22 cellular contexts compared by ENCODE assay signal in the genomic region with DNA sequence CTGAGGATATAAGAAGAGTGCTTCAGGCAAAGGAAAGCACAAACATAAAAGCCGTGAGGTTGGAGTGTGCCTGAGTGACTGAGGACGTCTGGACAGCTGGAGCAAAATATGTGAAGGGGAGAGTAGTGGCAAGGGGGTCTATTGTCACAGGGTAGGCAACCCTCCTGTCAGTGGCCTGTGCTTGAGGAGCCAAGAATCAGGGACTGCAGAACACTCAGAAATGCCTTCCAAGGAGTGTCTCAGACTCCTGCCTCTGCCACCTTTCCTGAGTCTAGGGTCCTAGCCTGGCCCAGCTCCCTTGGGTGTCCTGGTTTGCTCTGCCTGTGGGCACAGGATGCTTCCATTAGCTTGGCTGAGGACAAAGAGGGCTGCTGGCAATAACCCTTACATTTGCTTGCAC.
"Had no signal": no experiment of that assay in that cellular context is flagged by ENCODE, and none has a peak within 500 bp of the region (broad histone marks: within the 10 kb centered on the region; RNA-seq: fewer than 3 reads in every experiment).

No MANE protein-coding gene starts in this region.

- DNase-seq: activated B cell treated with CpG ODN at 0.5 μM for 24 hours; activated CD4-positive, alpha-beta T cell treated with anti-CD3 and anti-CD28 coated beads for 36 hours; activated CD4-positive, alpha-beta T cell treated with anti-CD3 and anti-CD28 coated beads, Interleukin-2, amount 50 U/mL, for 4 hours; activated naive CD4-positive, alpha-beta T cell treated with Interleukin-2 at 50 U/mL for 16 hours; activated naive CD8-positive, alpha-beta T cell treated with anti-CD3 and anti-CD28 coated beads for 36 hours; activated T-cell treated with anti-CD3 and anti-CD28 coated beads, Interleukin-2, amount 50 U/mL, for 48 hours; cerebellar nuclear complex; effector CD4-positive, alpha-beta T cell; erythroblast; foreskin keratinocyte; kidney glomerular epithelial cell; left lung; mammary epithelial cell; natural killer cell; nucleus accumbens; posterior cingulate gyrus; stimulated activated CD4-positive, alpha-beta T cell treated with anti-CD3 and anti-CD28 coated beads, Interleukin-4, amount 100 ng/mL, for 24 hours; stimulated activated naive CD4-positive, alpha-beta T cell treated with Interleukin-2 at 50 U/mL for 16 hours; T1000 had no signal

- H3K36me3 ChIP-seq: left lung had no signal

- H3K4me3 Mint-ChIP-seq: activated B cell treated with CpG ODN at 0.5 μM for 24 hours; activated CD4-positive, alpha-beta T cell treated with anti-CD3 and anti-CD28 coated beads for 36 hours; activated naive CD8-positive, alpha-beta T cell treated with anti-CD3 and anti-CD28 coated beads for 36 hours; mesothelial cell of epicardium; natural killer cell; T-helper 1 cell treated with Interleukin-12 subunit alpha and Interleukin-12 subunit beta and Interleukin-4 antibody, amounts not matched to agents 30 μg/mL and 1 μg/mL, for 36 hours had no signal

- H3K27me3 ChIP-seq: foreskin keratinocyte, hepatocyte had no signal

- H3K9me3 ChIP-seq: left lung had no signal

- H3K27ac ChIP-seq: foreskin keratinocyte, hepatocyte, left lung had no signal

- H3K4me1 ChIP-seq: foreskin keratinocyte, left lung had no signal

- H3K4me1 Mint-ChIP-seq: activated B cell treated with CpG ODN at 0.5 μM for 24 hours; activated CD4-positive, alpha-beta T cell treated with anti-CD3 and anti-CD28 coated beads for 36 hours; activated naive CD8-positive, alpha-beta T cell treated with anti-CD3 and anti-CD28 coated beads for 36 hours; natural killer cell had no signal

- ATAC-seq: activated CD4-positive, alpha-beta T cell treated with anti-CD3 and anti-CD28 coated beads for 36 hours; foreskin keratinocyte; left lung; natural killer cell had no signal

- H3K36me3 Mint-ChIP-seq: activated naive CD8-positive, alpha-beta T cell treated with anti-CD3 and anti-CD28 coated beads for 36 hours; mesothelial cell of epicardium; natural killer cell had no signal

- H3K27me3 Mint-ChIP-seq: activated B cell treated with CpG ODN at 0.5 μM for 24 hours; activated CD4-positive, alpha-beta T cell treated with anti-CD3 and anti-CD28 coated beads for 36 hours; activated naive CD8-positive, alpha-beta T cell treated with anti-CD3 and anti-CD28 coated beads for 36 hours had no signal

- H3K9me3 Mint-ChIP-seq: activated B cell treated with CpG ODN at 0.5 μM for 24 hours; activated naive CD8-positive, alpha-beta T cell treated with anti-CD3 and anti-CD28 coated beads for 36 hours; natural killer cell; T-helper 1 cell treated with Interleukin-12 subunit alpha and Interleukin-12 subunit beta and Interleukin-4 antibody, amounts not matched to agents 30 μg/mL and 1 μg/mL, for 36 hours had no signal

- H3K4me3 ChIP-seq: hepatocyte, left lung had no signal

- H3K27ac Mint-ChIP-seq: activated B cell treated with CpG ODN at 0.5 μM for 24 hours; activated CD4-positive, alpha-beta T cell treated with anti-CD3 and anti-CD28 coated beads for 36 hours; activated naive CD8-positive, alpha-beta T cell treated with anti-CD3 and anti-CD28 coated beads for 36 hours; mesothelial cell of epicardium; natural killer cell; T-helper 1 cell treated with Interleukin-12 subunit alpha and Interleukin-12 subunit beta and Interleukin-4 antibody, amounts not matched to agents 30 μg/mL and 1 μg/mL, for 36 hours had no signal
